Comparison of ENCODE assay signal across 25 cellular contexts in the genomic region with DNA sequence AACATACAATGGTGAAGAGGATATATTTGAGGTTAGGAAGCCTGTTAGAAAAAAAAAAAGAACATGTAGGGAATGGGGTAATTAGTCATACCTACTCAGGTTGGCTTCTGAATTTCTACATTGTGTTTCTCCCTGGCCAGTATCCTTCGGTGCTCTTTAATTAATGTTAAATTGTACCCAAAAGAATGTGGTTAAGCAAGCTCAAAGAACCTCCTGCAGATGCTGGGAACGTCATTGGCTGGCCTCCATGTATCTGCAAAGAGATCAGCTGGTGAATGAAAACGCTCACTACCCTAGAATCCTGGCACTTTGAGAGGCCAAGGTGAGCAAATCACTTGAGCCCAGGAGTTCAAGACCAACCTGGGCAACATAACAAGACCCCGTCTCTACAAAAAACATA.
"Had no signal": no experiment of that assay in that cellular context is flagged by ENCODE, and none has a peak within 500 bp of the region (broad histone marks: within the 10 kb centered on the region; RNA-seq: fewer than 3 reads in every experiment).

No MANE protein-coding gene starts in this region.

- ATAC-seq: activated CD4-positive, CD25-positive, alpha-beta regulatory T cell treated with anti-CD3 and anti-CD28 coated beads, Interleukin-2, amount 50 U/mL, for 24 hours; activated T-cell treated with anti-CD3 and anti-CD28 coated beads, Interleukin-2, amount 50 U/mL, for 4 hours; naive thymus-derived CD8-positive, alpha-beta T cell; stimulated activated memory B cell treated with anti-CD40 and anti-IgM and Interleukin-4, amounts not matched to agents 10 μg/mL and 1 μg/mL and 100 μg/mL, for 72 hours; T-cell; upper lobe of right lung had no signal

- H3K4me1 Mint-ChIP-seq: naive thymus-derived CD8-positive, alpha-beta T cell; stimulated activated memory B cell treated with anti-CD40 and anti-IgM and Interleukin-4, amounts not matched to agents 10 μg/mL and 1 μg/mL and 100 μg/mL, for 72 hours; T-cell had no signal

- H3K27me3 Mint-ChIP-seq: dendritic cell treated with granulocyte-macrophage colony-stimulating factor and Interleukin-4, amounts not matched to agents 40 ng/mL and 50 ng/mL, for 4 days; naive thymus-derived CD8-positive, alpha-beta T cell; stimulated activated memory B cell treated with anti-CD40 and anti-IgM and Interleukin-4, amounts not matched to agents 10 μg/mL and 1 μg/mL and 100 μg/mL, for 72 hours; T-cell had no signal

- H3K36me3 Mint-ChIP-seq: stimulated activated memory B cell treated with anti-CD40 and anti-IgM and Interleukin-4, amounts not matched to agents 10 μg/mL and 1 μg/mL and 100 μg/mL, for 72 hours; T-cell had no signal

- H3K4me1 ChIP-seq: ascending aorta, left ventricle myocardium inferior, parathyroid adenoma, sigmoid colon, spleen, testis, upper lobe of right lung had no signal

- H3K36me3 ChIP-seq: ascending aorta, cardiac muscle cell, left ventricle myocardium inferior, sigmoid colon, spleen, upper lobe of right lung had no signal

- H3K4me3 ChIP-seq: ascending aorta, cardiac muscle cell, left ventricle myocardium inferior, sigmoid colon, spleen, testis, upper lobe of right lung had no signal

- H3K4me3 Mint-ChIP-seq: activated T-cell treated with anti-CD3 and anti-CD28 coated beads, Interleukin-2, amount 50 U/mL, for 4 hours; dendritic cell treated with granulocyte-macrophage colony-stimulating factor and Interleukin-4, amounts not matched to agents 40 ng/mL and 50 ng/mL, for 4 days; naive thymus-derived CD8-positive, alpha-beta T cell; stimulated activated memory B cell treated with anti-CD40 and anti-IgM and Interleukin-4, amounts not matched to agents 10 μg/mL and 1 μg/mL and 100 μg/mL, for 72 hours; T-cell had no signal

- H3K27ac Mint-ChIP-seq: dendritic cell treated with granulocyte-macrophage colony-stimulating factor and Interleukin-4, amounts not matched to agents 40 ng/mL and 50 ng/mL, for 4 days; naive thymus-derived CD8-positive, alpha-beta T cell; stimulated activated memory B cell treated with anti-CD40 and anti-IgM and Interleukin-4, amounts not matched to agents 10 μg/mL and 1 μg/mL and 100 μg/mL, for 72 hours; T-cell had no signal

- H3K9me3 ChIP-seq: ascending aorta, left ventricle myocardium inferior, sigmoid colon, testis, upper lobe of right lung had no signal

- H3K27me3 ChIP-seq: ascending aorta, cardiac muscle cell, sigmoid colon, spleen, testis, upper lobe of right lung had no signal

- DNase-seq: activated CD4-positive, alpha-beta T cell treated with anti-CD3 and anti-CD28 coated beads, Interleukin-2, amount 50 U/mL, for 1 hour; activated CD8-positive, alpha-beta memory T cell treated with anti-CD3 and anti-CD28 coated beads, Interleukin-2, amount 50 U/mL, for 4 hours; activated effector memory CD4-positive, alpha-beta T cell treated with Interleukin-2 at 50 U/mL for 16 hours; activated naive CD4-positive, alpha-beta T cell treated with anti-CD3 and anti-CD28 coated beads, Interleukin-2, amount 50 U/mL, for 16 hours; activated T-cell treated with anti-CD3 and anti-CD28 coated beads, Interleukin-2, amount 50 U/mL, for 4 hours; effector memory CD4-positive, alpha-beta T cell; foreskin melanocyte; glutamatergic neuron; hypothalamus; kidney; left ventricle myocardium inferior; naive thymus-derived CD8-positive, alpha-beta T cell; sigmoid colon; spleen; stimulated activated CD4-positive, alpha-beta T cell treated with anti-CD3 and anti-CD28 coated beads, Interleukin-4, amount 100 ng/mL, for 4 hours; T-cell; T-helper 9 cell; testis; upper lobe of right lung had no signal

- H2AFZ ChIP-seq: parathyroid adenoma had no signal

- H3K27ac ChIP-seq: ascending aorta, cardiac muscle cell, left ventricle myocardium inferior, parathyroid adenoma, sigmoid colon, spleen, testis, upper lobe of right lung had no signal

- H3K79me2 ChIP-seq: parathyroid adenoma had no signal

- H3K9ac ChIP-seq: parathyroid adenoma had no signal
